10 cellular contexts compared by ENCODE assay signal in genomic region chr16:56871172-56871593, GRCh38. TPM values are rescaled to one million over a fixed set of nuclear protein-coding genes. Genes with fewer than 3 reads are reported as not detected.
DNase-seq lines count a peak whose midpoint lies in the region; ATAC-seq and TF ChIP-seq lines count a peak whose summit lies in the region.
"Had no signal": no experiment of that assay in that cellular context is flagged by ENCODE, and none has a peak within 500 bp of the region (broad histone marks: within the 10 kb centered on the region; RNA-seq: fewer than 3 reads in every experiment).

No MANE protein-coding gene starts in this region.

- no peak overlapping the region for H3K4me3 ChIP-seq in WERI-Rb-1 (ENCODE audit: low read depth, low read length)
- H3K4me3 ChIP-seq in mesendoderm (ENCODE audit: low read length), result no peak overlapping the region
- H3K4me3 ChIP-seq in A673 (ENCODE audit: low read depth, low read length, poor library complexity, severe bottlenecking), result no peak overlapping the region
- H3K4me3 ChIP-seq: cardiac muscle cell had no signal

- no peak overlapping the region for H3K56ac ChIP-seq in mesendoderm (ENCODE audit: low read length)

- no peak overlapping the region for H2BK5ac ChIP-seq in mesendoderm (ENCODE audit: low read length)

- peak; percentile 53 for ATAC-seq in HG02642 (IDR thresholded peaks at IDR 0.05; ENCODE audit: poor library complexity, unreplicated experiment)

- H2BK120ac ChIP-seq in mesendoderm (ENCODE audit: low read depth, low read length), result no peak overlapping the region

- H3K27me3 ChIP-seq in WERI-Rb-1 (ENCODE audit: insufficient read depth, low read depth, severe bottlenecking), result no peaks in the 10 kb centered on the region
- no peaks in the 10 kb centered on the region for H3K27me3 ChIP-seq in mesendoderm (ENCODE audit: insufficient read depth, low read length, poor library complexity)
- H3K27me3 ChIP-seq in A673 (replicated peaks; ENCODE audit: insufficient read depth, low read depth, low read length, poor library complexity), result no peaks in the 10 kb centered on the region
- H3K27me3 ChIP-seq: cardiac muscle cell had no signal

- H3K4me1 ChIP-seq in mesendoderm (ENCODE audit: control insufficient read depth, low read depth, low read length), result no peaks in the 10 kb centered on the region
- H3K4me1 ChIP-seq in A673 (ENCODE audit: insufficient read depth, low read length, poor library complexity, severe bottlenecking), result no peaks in the 10 kb centered on the region

- POLR2A ChIA-PET in A673 (lab: Charles Lee; ENCODE audit: low non-redundant PET), result no interaction called here

- H3K27ac ChIP-seq in WERI-Rb-1 (no peak overlapping the region), mesendoderm (ENCODE audit: low read depth, low read length) (no peak overlapping the region), A673 (ENCODE audit: low read depth, low read length, poor library complexity, severe bottlenecking) (no peak overlapping the region)
- H3K27ac ChIP-seq: cardiac muscle cell had no signal

- no peaks in the 10 kb centered on the region for H3K79me2 ChIP-seq in mesendoderm (ENCODE audit: control insufficient read depth, insufficient read depth, low read length)

- intact Hi-C loops in A673 (cut with micrococcal nuclease; ENCODE audit: unreplicated experiment), result no loop called here

- DNase-seq in ELF-1 (ENCODE audit: low read depth, low spot score), result peak; percentile 74
- DNase-seq in WERI-Rb-1, result no peak
- peak; percentile 24 to 35 for DNase-seq in lung microvascular endothelial cell (ENCODE audit: low read depth in 2 of 2)
- DNase-seq in mesendoderm, result no peak
- DNase-seq in putamen (ENCODE audit: low spot score), result no peak
- no peak for DNase-seq in A673 (ENCODE audit: low spot score)
- DNase-seq in retina, result no peak
- DNase-seq: T-helper 2 cell had no signal

- CTCF ChIA-PET in A673 (lab: Charles Lee), result no interaction called here

- no peaks in the 10 kb centered on the region for H3K9me3 ChIP-seq in WERI-Rb-1 (ENCODE audit: severe bottlenecking)
- H3K9me3 ChIP-seq in A673 (ENCODE audit: low read depth, low read length, poor library complexity, severe bottlenecking), result no peaks in the 10 kb centered on the region

- H3K4me2 ChIP-seq in mesendoderm (ENCODE audit: low read length), result no peak overlapping the region

- no peaks in the 10 kb centered on the region for H3K79me1 ChIP-seq in mesendoderm (ENCODE audit: low read length)

- H3K36me3 ChIP-seq in WERI-Rb-1 (no peaks in the 10 kb centered on the region), mesendoderm (ENCODE audit: control insufficient read depth, insufficient read depth, low read length) (no peaks in the 10 kb centered on the region), A673 (ENCODE audit: insufficient read depth, low read length, poor library complexity, severe bottlenecking) (no peaks in the 10 kb centered on the region)
- H3K36me3 ChIP-seq: cardiac muscle cell had no signal

- no peak overlapping the region for H3K23ac ChIP-seq in mesendoderm (ENCODE audit: low read length)

- WGBS in mesendoderm (ENCODE audit: extremely low coverage, insufficient coverage, low lambda C conversion rate), result no CpG with 5 or more reads among the region's 7 CpGs

- TF ChIP-seq CTCF in WERI-Rb-1 (IDR thresholded peaks at IDR 0.05; ENCODE audit: low read depth, low read length), result 0 out of 2 replicates have a peak, but pooled peaks have one; percentile 9
- no peak for TF ChIP-seq CTCF in A673 (conservative IDR thresholded peaks at IDR 0.05; ENCODE audit: low read depth, low read length)

- H3K4ac ChIP-seq in mesendoderm (ENCODE audit: low read depth, low read length), result no peak overlapping the region

- no peak overlapping the region for H4K5ac ChIP-seq in mesendoderm (ENCODE audit: low read length)

- H2BK15ac ChIP-seq in mesendoderm (replicated peaks; ENCODE audit: low read depth), result no peak overlapping the region

- no peak overlapping the region for H3K9ac ChIP-seq in mesendoderm (ENCODE audit: low read length)

- no peak overlapping the region for H3K18ac ChIP-seq in mesendoderm (ENCODE audit: low read length)

- no TSS peak for BruUV-seq in A673 (replicated peaks; lab: Mats Ljungman, UMichigan)

- H2AK5ac ChIP-seq in mesendoderm (ENCODE audit: low read length), result no peak overlapping the region

- no peak overlapping the region for H4K8ac ChIP-seq in mesendoderm (ENCODE audit: low read depth, low read length)

RNA-seq across cellular contexts. Expression of gene SLC12A3, which starts 6.2 kb away (rescaled TPM):
- total RNA-seq in lung microvascular endothelial cell, result not detected in 2 replicates
- polyA plus RNA-seq in mesendoderm (2013, experiment 1 of 2), result 0.04 TPM
- polyA plus RNA-seq in mesendoderm (2013, experiment 2 of 2), result 0.01 TPM
- not detected in 2 replicates for total RNA-seq in A673 (2021)
- total RNA-seq: cardiac muscle cell had no signal
- polyA plus RNA-seq: cardiac muscle cell had no signal

Comparison
In these comparisons a context has a peak if more than half of its experiments do, and no peak if none do; other contexts are left out.
1. DNase-seq: peak in ELF-1 (single experiment) and lung microvascular endothelial cell (2 of 2); none in WERI-Rb-1 (single experiment), mesendoderm (single experiment), putamen (single experiment), A673 (single experiment) and retina (single experiment).